8 cellular contexts compared by ENCODE assay signal in genomic region chr15:34341922-34342736, GRCh38. TPM values are rescaled to one million over a fixed set of nuclear protein-coding genes. Genes with fewer than 3 reads are reported as not detected.
DNase-seq lines count a peak whose midpoint lies in the region; ATAC-seq, FAIRE-seq and TF ChIP-seq lines count a peak whose summit lies in the region.

No MANE protein-coding gene starts in this region.

- DNase-seq in A549 (ENCODE audit: low read depth in 1 of 2, low spot score in 1 of 2), result peak in 1 of 2 experiments; percentile 21
- no peak for DNase-seq in HFF-Myc (ENCODE audit: extremely low read depth, low read depth)
- no peak for DNase-seq in kidney glomerular epithelial cell (lab: John Stamatoyannopoulos, UW)
- no peak for DNase-seq in stimulated activated naive CD8-positive, alpha-beta T cell treated with anti-CD3 and anti-CD28 coated beads, Interleukin-15, amount 100 ng/mL, for 72 hours
- no peak for DNase-seq in activated gamma-delta T cell (lab: John Stamatoyannopoulos, UW)

- peak overlapping the region; percentile 86 for H3K4me2 ChIP-seq in A549

- peaks cover 15% of the 10 kb centered on the region; the same call in 2 of the 3 replicates for H3K4me1 ChIP-seq in A549
- no peaks in the 10 kb centered on the region for H3K4me1 ChIP-seq in mesodermal cell (ENCODE audit: control insufficient read depth, insufficient read depth, low read length, poor library complexity, severe bottlenecking)

- peaks cover 29% of the 10 kb centered on the region for H3K4me1 Mint-ChIP-seq in brain
- peaks cover 36% of the 10 kb centered on the region for H3K4me1 Mint-ChIP-seq in stimulated activated naive CD8-positive, alpha-beta T cell treated with anti-CD3 and anti-CD28 coated beads, Interleukin-15, amount 100 ng/mL, for 72 hours

- 51% methylated on average over 36 of the region's 36 CpGs for WGBS in A549 (ENCODE audit: missing lambda C conversion rate)
- 51 to 55% methylated on average over 21 to 25 of the region's 36 CpGs for WGBS in mesodermal cell (ENCODE audit: insufficient coverage in 2 of 2), 2 experiments

- H3K27ac Mint-ChIP-seq in brain, result peak overlapping the region in 4 of 5 experiments; percentile 74 to 78 (median 77)
- H3K27ac Mint-ChIP-seq in stimulated activated naive CD8-positive, alpha-beta T cell treated with anti-CD3 and anti-CD28 coated beads, Interleukin-15, amount 100 ng/mL, for 72 hours, result peak overlapping the region in 1 of 2 donors; percentile 83

- CTCF ChIA-PET in A549 (lab: Yijun Ruan, JAX), result interaction anchor here (0.6 to 5.2 kb wide), 21 partner anchors 9 to 584 kb away, joined by 3 to 80 read pairs (median 5); partner anchors contain the start of genes GOLGA8B and LPCAT4

- ATAC-seq in A549, result peak in 1 of 2 experiments; percentile 1; a peak in 2 of 6 replicates
- ATAC-seq in HG03196 (IDR thresholded peaks at IDR 0.05; ENCODE audit: unreplicated experiment), result no peak
- no peak for ATAC-seq in stimulated activated naive CD8-positive, alpha-beta T cell treated with anti-CD3 and anti-CD28 coated beads, Interleukin-15, amount 100 ng/mL, for 72 hours

- TF ChIP-seq CTCF in A549 (IDR thresholded peaks at IDR 0.05), result no peak
- TF ChIP-seq CTCF in HFF-Myc (IDR thresholded peaks at IDR 0.05; ENCODE audit: low read depth, low read length, missing control alignments), result no peak
- no peak for TF ChIP-seq CTCF in brain (conservative IDR thresholded peaks at IDR 0.05)

- TF ChIP-seq RAD21 in A549 (conservative IDR thresholded peaks at IDR 0.05 in 1 of 2, IDR thresholded peaks at IDR 0.05 in 1 of 2), result no peak

- H3K27me3 Mint-ChIP-seq in brain, result peaks cover 2% of the 10 kb centered on the region
- no peaks in the 10 kb centered on the region for H3K27me3 Mint-ChIP-seq in stimulated activated naive CD8-positive, alpha-beta T cell treated with anti-CD3 and anti-CD28 coated beads, Interleukin-15, amount 100 ng/mL, for 72 hours

- H3K4me3 ChIP-seq in A549 (peak overlapping the region; percentile 68), HFF-Myc (replicated peaks; ENCODE audit: low read depth, low read length) (peak overlapping the region; percentile 82), mesodermal cell (ENCODE audit: extremely low read depth, insufficient read depth, low read length, poor library complexity, severe bottlenecking) (peak overlapping the region; percentile 78)

- peaks cover 0 to 7% (median 3%) of the 10 kb centered on the region in 5 experiments for H3K9me3 Mint-ChIP-seq in brain
- H3K9me3 Mint-ChIP-seq in stimulated activated naive CD8-positive, alpha-beta T cell treated with anti-CD3 and anti-CD28 coated beads, Interleukin-15, amount 100 ng/mL, for 72 hours, result peaks cover 0 to 5% of the 10 kb centered on the region in 2 donors

- peak overlapping the region; percentile 82 to 88 for H3K27ac ChIP-seq in A549
- H3K27ac ChIP-seq in mesodermal cell (ENCODE audit: low read depth, low read length, severe bottlenecking), result peak overlapping the region; percentile 80

- H3K4me3 Mint-ChIP-seq in brain, result no peak overlapping the region
- no peak overlapping the region for H3K4me3 Mint-ChIP-seq in stimulated activated naive CD8-positive, alpha-beta T cell treated with anti-CD3 and anti-CD28 coated beads, Interleukin-15, amount 100 ng/mL, for 72 hours

- TF ChIP-seq POLR2A in A549 (IDR thresholded peaks at IDR 0.05; ENCODE audit: low read length), result no peak

- no peak for FAIRE-seq in A549 (lab: Jason Lieb, UNC)

- H3K9me3 ChIP-seq in A549, result no peaks in the 10 kb centered on the region
- no peaks in the 10 kb centered on the region for H3K9me3 ChIP-seq in mesodermal cell (ENCODE audit: control insufficient read depth, low read length)

- POLR2A ChIA-PET in A549 (lab: Yijun Ruan, JAX), result interaction anchor here (0.7 to 1.3 kb wide), 4 partner anchors 24 to 232 kb away, joined by 3 to 10 read pairs (median 6); partner anchors contain the start of genes KATNBL1 and LPCAT4

- peaks cover 34% of the 10 kb centered on the region for H3K36me3 ChIP-seq in mesodermal cell (ENCODE audit: control insufficient read depth, insufficient read depth, low read length)

- peaks cover 25% of the 10 kb centered on the region for H3K36me3 Mint-ChIP-seq in brain

- no peak for TF ChIP-seq EP300 in A549 (IDR thresholded peaks at IDR 0.05)

TF ChIP-seq in A549, 52 proteins besides CTCF, POLR2A, EP300 and RAD21:
- TF ChIP-seq CHD4 (IDR thresholded peaks at IDR 0.05; ENCODE audit: borderline replicate concordance) (no peak), HMGXB4 (CRISPR knock-in tag; IDR thresholded peaks at IDR 0.05; ENCODE audit: borderline replicate concordance) (0 out of 2 replicates have a peak, but pooled peaks have one; percentile 4), FOSL2 (IDR thresholded peaks at IDR 0.05) (no peak), FOSL2 (CRISPR knock-in tag; IDR thresholded peaks at IDR 0.05) (no peak)

RNA-seq across cellular contexts. Expression of gene NOP10, which starts 0.8 kb away (rescaled TPM):
- 451 and 688 TPM in 2 replicates for polyA plus RNA-seq in A549 (2011; rRNA removed)
- 808 and 847 TPM in 2 replicates for polyA plus RNA-seq in A549 (2012; cell fraction: cytosol; rRNA removed)
- polyA plus RNA-seq in A549 (2012; cell fraction: nucleus; rRNA removed), result 415 and 774 TPM in 2 replicates
- 463 to 502 TPM (median 470 TPM) in 3 replicates for polyA plus RNA-seq in A549 (2017; fragmentation: RNase III; extraction: RNeasy Plus Mini Kit Qiagen cat#74134 plus additional on column Dnase treatment)
- polyA minus RNA-seq in A549 (2011; rRNA and poly(A)+ RNA removed), result 201 and 279 TPM in 2 replicates
- 176 TPM for polyA plus RNA-seq in brain (ENCODE audit: insufficient read depth, low read depth, low replicate concordance)
- polyA plus RNA-seq in mesodermal cell (2013, experiment 1 of 2), result 297 TPM
- 259 TPM for polyA plus RNA-seq in mesodermal cell (2013, experiment 2 of 2)

RNA-seq across cellular contexts. Expression of gene NUTM1, which starts 1.0 kb away (rescaled TPM):
- not detected in 2 replicates for polyA plus RNA-seq in A549 (2011; rRNA removed)
- not detected in 2 replicates for polyA plus RNA-seq in A549 (2012; cell fraction: cytosol; rRNA removed)
- polyA plus RNA-seq in A549 (2012; cell fraction: nucleus; rRNA removed), result not detected in 2 replicates
- polyA plus RNA-seq in A549 (2017; fragmentation: RNase III; extraction: RNeasy Plus Mini Kit Qiagen cat#74134 plus additional on column Dnase treatment), result not detected in 3 replicates
- not detected in 2 replicates for polyA minus RNA-seq in A549 (2011; rRNA and poly(A)+ RNA removed)
- not detected for polyA plus RNA-seq in brain (ENCODE audit: insufficient read depth, low read depth, low replicate concordance)
- polyA plus RNA-seq in mesodermal cell (2013, experiment 1 of 2), result not detected
- not detected for polyA plus RNA-seq in mesodermal cell (2013, experiment 2 of 2)

RNA-seq across cellular contexts. Expression of gene SLC12A6, which starts 4.5 kb away (rescaled TPM):
- polyA plus RNA-seq in A549 (2011; rRNA removed), result 21.3 and 21.8 TPM in 2 replicates
- 3.6 TPM in 2 replicates for polyA plus RNA-seq in A549 (2012; cell fraction: cytosol; rRNA removed)
- 7.8 and 13.3 TPM in 2 replicates for polyA plus RNA-seq in A549 (2012; cell fraction: nucleus; rRNA removed)
- 5.4 to 7.1 TPM (median 6.0 TPM) in 3 replicates for polyA plus RNA-seq in A549 (2017; fragmentation: RNase III; extraction: RNeasy Plus Mini Kit Qiagen cat#74134 plus additional on column Dnase treatment)
- 36.5 and 37.9 TPM in 2 replicates for polyA minus RNA-seq in A549 (2011; rRNA and poly(A)+ RNA removed)
- 24.7 TPM for polyA plus RNA-seq in brain (ENCODE audit: insufficient read depth, low read depth, low replicate concordance)
- 14.0 TPM for polyA plus RNA-seq in mesodermal cell (2013, experiment 1 of 2)
- 11.7 TPM for polyA plus RNA-seq in mesodermal cell (2013, experiment 2 of 2)

RNA-seq across cellular contexts. Expression of gene LPCAT4, which starts 24.9 kb away (rescaled TPM):
- polyA plus RNA-seq in A549 (2011; rRNA removed), result 42.9 and 50.7 TPM in 2 replicates
- polyA plus RNA-seq in A549 (2012; cell fraction: cytosol; rRNA removed), result 106 and 113 TPM in 2 replicates
- polyA plus RNA-seq in A549 (2012; cell fraction: nucleus; rRNA removed), result 228 and 241 TPM in 2 replicates
- 45.9 to 56.1 TPM (median 50.1 TPM) in 3 replicates for polyA plus RNA-seq in A549 (2017; fragmentation: RNase III; extraction: RNeasy Plus Mini Kit Qiagen cat#74134 plus additional on column Dnase treatment)
- 22.3 and 32.2 TPM in 2 replicates for polyA minus RNA-seq in A549 (2011; rRNA and poly(A)+ RNA removed)
- polyA plus RNA-seq in brain (ENCODE audit: insufficient read depth, low read depth, low replicate concordance), result 39.0 TPM
- 62.7 TPM for polyA plus RNA-seq in mesodermal cell (2013, experiment 1 of 2)
- polyA plus RNA-seq in mesodermal cell (2013, experiment 2 of 2), result 56.1 TPM
